27 cellular contexts compared by ENCODE assay signal in genomic region chr5:162684145-162684544, GRCh38.
"Had no signal": no experiment of that assay in that cellular context is flagged by ENCODE, and none has a peak within 500 bp of the region (broad histone marks: within the 10 kb centered on the region; RNA-seq: fewer than 3 reads in every experiment).

No MANE protein-coding gene starts in this region.

- H3K27me3 ChIP-seq: brain microvascular endothelial cell, gastroesophageal sphincter, neural progenitor cell, upper lobe of left lung, vagina had no signal

- H3K36me3 ChIP-seq: brain microvascular endothelial cell, gastroesophageal sphincter, neural progenitor cell, upper lobe of left lung, vagina had no signal

- H3K4me1 ChIP-seq: gastroesophageal sphincter, neural progenitor cell, upper lobe of left lung, vagina had no signal

- H2AFZ ChIP-seq: neural progenitor cell had no signal

- DNase-seq: activated CD4-positive, alpha-beta memory T cell treated with anti-CD3 and anti-CD28 coated beads, Interleukin-2, amount 10 ng/mL, durations not matched to agents 7 days and 5 days; activated CD4-positive, alpha-beta T cell treated with anti-CD3 and anti-CD28 coated beads for 1 hour; activated CD4-positive, alpha-beta T cell treated with anti-CD3 and anti-CD28 coated beads, Interleukin-2, amount 10 ng/mL, durations not matched to agents 7 days and 5 days; activated CD8-positive, alpha-beta memory T cell treated with anti-CD3 and anti-CD28 coated beads, Interleukin-2, amount 50 U/mL, for 48 hours; activated gamma-delta T cell treated with Interleukin-2 at 50 U/mL for 16 hours; activated naive CD4-positive, alpha-beta T cell treated with anti-CD3 and anti-CD28 coated beads, Interleukin-2, amount 50 U/mL, for 16 hours; activated T-cell treated with anti-CD3 and anti-CD28 coated beads, Interleukin-2, amount 50 U/mL, for 24 hours; amniotic stem cell; brain microvascular endothelial cell; caudate nucleus; hippocampal formation; left cardiac atrium; midbrain; natural killer cell; posterior cingulate gyrus; right cardiac atrium; stimulated activated CD4-positive, alpha-beta T cell treated with anti-CD3 and anti-CD28 coated beads, Interleukin-12 subunit alpha, Interleukin-12 subunit beta, amount 100 ng/mL, for 4 hours; stimulated activated CD4-positive, alpha-beta T cell treated with anti-CD3 and anti-CD28 coated beads, Interleukin-4, amount 100 ng/mL, for 24 hours; stimulated activated naive CD8-positive, alpha-beta T cell treated with anti-CD3 and anti-CD28 coated beads, Interleukin-15, amount 100 ng/mL, for 72 hours; substantia nigra; upper lobe of left lung had no signal

- H3K4me3 ChIP-seq: gastroesophageal sphincter, neural progenitor cell, upper lobe of left lung, vagina had no signal

- H3K27ac ChIP-seq: brain microvascular endothelial cell, gastroesophageal sphincter, neural progenitor cell, upper lobe of left lung, vagina had no signal

- H3K9me3 ChIP-seq: gastroesophageal sphincter, upper lobe of left lung, vagina had no signal

- ATAC-seq: activated T-helper 17 cell treated with anti-CD3 and anti-CD28 coated beads, Interleukin-2, amount 50 U/mL, for 72 hours; gastroesophageal sphincter; left cardiac atrium; natural killer cell; right cardiac atrium; stimulated activated effector memory CD8-positive, alpha-beta T cell treated with anti-CD3 and anti-CD28 coated beads, Interleukin-12 subunit alpha, Interleukin-12 subunit beta, amount 100 ng/mL, for 72 hours; stimulated activated naive CD8-positive, alpha-beta T cell treated with anti-CD3 and anti-CD28 coated beads, Interleukin-15, amount 100 ng/mL, for 72 hours; WTC11 had no signal

- H3K4me2 ChIP-seq: neural progenitor cell had no signal

- H3K9ac ChIP-seq: neural progenitor cell had no signal
